8 cellular contexts compared by ENCODE assay signal in genomic region chr6:26033132-26033941, GRCh38. TPM values are rescaled to one million over a fixed set of nuclear protein-coding genes. Genes with fewer than 3 reads are reported as not detected.
DNase-seq lines count a peak whose midpoint lies in the region; ATAC-seq and TF ChIP-seq lines count a peak whose summit lies in the region.

No MANE protein-coding gene starts in this region.

- peak overlapping the region; percentile 95 for H3K27ac Mint-ChIP-seq in stimulated activated naive B cell treated with anti-CD40 and anti-IgM and Interleukin-4, amounts not matched to agents 10 μg/mL and 1 μg/mL and 100 μg/mL, for 72 hours

- peak overlapping the region; percentile 20 for H3K4me3 ChIP-seq in lower leg skin (ENCODE audit: low read depth, poor library complexity, severe bottlenecking)

- H3K4me1 Mint-ChIP-seq in stimulated activated naive B cell treated with anti-CD40 and anti-IgM and Interleukin-4, amounts not matched to agents 10 μg/mL and 1 μg/mL and 100 μg/mL, for 72 hours: peaks cover 17 to 36% of the 10 kb centered on the region in 2 donors

- H3K27me3 Mint-ChIP-seq in stimulated activated naive B cell treated with anti-CD40 and anti-IgM and Interleukin-4, amounts not matched to agents 10 μg/mL and 1 μg/mL and 100 μg/mL, for 72 hours: no peaks in the 10 kb centered on the region

- 0% methylated on average over 30 to 45 of the region's 46 CpGs for WGBS in lower leg skin, 2 donors

- H3K9me3 Mint-ChIP-seq in stimulated activated naive B cell treated with anti-CD40 and anti-IgM and Interleukin-4, amounts not matched to agents 10 μg/mL and 1 μg/mL and 100 μg/mL, for 72 hours: peaks cover 0 to 6% of the 10 kb centered on the region in 2 donors

- intact Hi-C loops in lower leg skin (cut with DNase I; ENCODE audit: low total_unique reads): no loop called here

- ATAC-seq in GM19397 (IDR thresholded peaks at IDR 0.05; ENCODE audit: unreplicated experiment) (peak; percentile 49), HG03460 (IDR thresholded peaks at IDR 0.05; ENCODE audit: unreplicated experiment) (peak; percentile 55)
- ATAC-seq in stimulated activated naive B cell treated with anti-CD40 and anti-IgM and Interleukin-4, amounts not matched to agents 10 μg/mL and 1 μg/mL and 100 μg/mL, for 72 hours (replicated peaks): peak; percentile 73 to 74

- H3K36me3 Mint-ChIP-seq in stimulated activated naive B cell treated with anti-CD40 and anti-IgM and Interleukin-4, amounts not matched to agents 10 μg/mL and 1 μg/mL and 100 μg/mL, for 72 hours: peaks cover 5 to 8% of the 10 kb centered on the region in 2 donors

- H3K4me3 Mint-ChIP-seq in stimulated activated naive B cell treated with anti-CD40 and anti-IgM and Interleukin-4, amounts not matched to agents 10 μg/mL and 1 μg/mL and 100 μg/mL, for 72 hours: peak overlapping the region; percentile 88 to 89

- no peak for TF ChIP-seq POLR2A in lower leg skin (IDR thresholded peaks at IDR 0.05)

- DNase-seq in COLO668 (lab: John Stamatoyannopoulos, UW; ENCODE audit: unreplicated experiment) (peak; percentile 62), NCI-H524 treated with DMSO at 0.1 percent for 48 hours (lab: John Stamatoyannopoulos, UW) (peak; percentile 85), ecto neural progenitor cell (ENCODE audit: low spot score) (peak; percentile 83), lower leg skin (ENCODE audit: low spot score in 2 of 2) (peak in 1 of 2 donors; percentile 92)
- peak; percentile 81 for DNase-seq in activated CD4-positive, alpha-beta T cell treated with anti-CD3 and anti-CD28 coated beads for 48 hours
- peak; percentile 76 for DNase-seq in stimulated activated naive B cell treated with anti-CD40 and anti-IgM and Interleukin-4, amounts not matched to agents 10 μg/mL and 1 μg/mL and 100 μg/mL, for 72 hours

- no peak for TF ChIP-seq CTCF in lower leg skin (IDR thresholded peaks at IDR 0.05)

RNA-seq across cellular contexts. Expression of gene HFE, which starts 53.9 kb away (rescaled TPM):
- total RNA-seq in lower leg skin: 1 to 10 TPM; 4.2 to 6.8 (median 5.5) TPM
